Comparison of ENCODE assay signal across 1 cellular context in the genomic region with DNA sequence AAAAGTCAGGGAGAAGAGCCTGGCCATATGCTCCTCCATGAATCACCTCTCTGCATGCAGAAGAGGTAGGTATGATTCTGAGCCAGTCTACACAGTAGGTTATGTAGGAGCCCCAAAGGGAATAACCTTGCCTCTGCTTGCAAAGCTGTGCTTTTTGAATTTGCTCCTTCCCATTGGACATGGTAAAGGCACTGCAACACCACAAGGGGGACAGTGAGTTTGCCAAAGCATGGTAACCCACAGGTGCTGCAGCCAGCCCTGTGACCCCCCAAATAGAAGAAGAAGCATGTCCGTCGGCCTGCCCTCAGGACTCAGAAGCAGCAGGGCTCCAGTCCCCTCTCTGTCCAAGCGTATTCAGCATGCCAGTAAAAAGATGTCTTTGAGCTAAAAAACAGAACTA.
TF ChIP-seq lines count a peak whose summit lies in the region.

No MANE protein-coding gene starts in this region.

TF ChIP-seq in GM12878, 131 proteins besides CTCF, POLR2A, EP300 and RAD21:
- TF ChIP-seq SMC3 (IDR thresholded peaks at IDR 0.05; ENCODE audit: borderline replicate concordance, low read length) (peak; percentile 33; the same call in 1 of the 2 replicates), IKZF1 (conservative IDR thresholded peaks at IDR 0.05) (no peak), IRF3 (IDR thresholded peaks at IDR 0.05) (no peak)
